21 cellular contexts compared by ENCODE assay signal in the genomic region with DNA sequence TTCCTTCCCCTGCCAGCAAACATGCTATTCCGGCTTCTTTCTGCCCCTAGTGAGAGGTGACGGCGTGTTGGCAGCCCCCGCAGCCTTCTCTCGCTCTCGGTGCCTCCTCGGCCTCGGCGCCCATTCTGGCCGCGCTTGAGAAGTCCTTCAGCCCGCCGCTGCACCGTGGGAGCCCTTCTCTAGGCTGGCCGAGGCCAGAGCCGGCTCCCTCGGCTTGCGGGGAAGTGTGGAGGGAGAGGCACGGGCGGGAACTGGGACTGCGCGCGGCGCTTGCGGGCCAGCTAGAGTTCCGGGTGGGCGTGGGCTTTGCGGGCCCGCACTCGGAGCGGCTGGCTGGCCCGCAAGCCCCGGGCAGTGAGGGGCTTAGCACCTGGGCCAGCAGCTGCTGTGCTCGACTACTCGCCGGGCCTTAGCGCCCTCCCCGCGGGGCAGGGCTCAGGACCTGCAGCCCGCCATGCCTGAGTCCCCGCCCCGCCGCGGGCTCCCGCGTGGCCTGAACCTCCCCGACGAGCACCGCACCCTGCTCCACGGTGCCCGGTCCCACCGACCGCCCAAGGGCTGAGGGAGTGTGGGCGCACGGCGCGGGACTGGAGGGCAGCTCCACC. TPM values are rescaled to one million over a fixed set of nuclear protein-coding genes. Genes with fewer than 3 reads are reported as not detected.
DNase-seq lines count a peak whose midpoint lies in the region; ATAC-seq and TF ChIP-seq lines count a peak whose summit lies in the region.
"Had no signal": no experiment of that assay in that cellular context is flagged by ENCODE, and none has a peak within 500 bp of the region (broad histone marks: within the 10 kb centered on the region; RNA-seq: fewer than 3 reads in every experiment).

No MANE protein-coding gene starts in this region.

- peaks cover 26% of the 10 kb centered on the region for H3K4me1 ChIP-seq in A673 (ENCODE audit: insufficient read depth, low read length, poor library complexity, severe bottlenecking)
- no peaks in the 10 kb centered on the region; the same call in 1 of the 2 replicates for H3K4me1 ChIP-seq in H9 (ENCODE audit: insufficient read depth, low read length)
- H3K4me1 ChIP-seq in parathyroid adenoma: peaks cover 6% of the 10 kb centered on the region

- no peaks in the 10 kb centered on the region; the same call in 1 of the 2 replicates for H3K27me3 Mint-ChIP-seq in H9 (ENCODE audit: low read depth)
- no peaks in the 10 kb centered on the region for H3K27me3 Mint-ChIP-seq in memory B cell
- peaks cover 2% of the 10 kb centered on the region for H3K27me3 Mint-ChIP-seq in T-helper 2 cell treated with Interferon-gamma antibody and Interleukin-4, amounts not matched to agents 5 μg/mL and 100 μg/mL, for 36 hours (ENCODE audit: low read depth)
- H3K27me3 Mint-ChIP-seq in activated CD4-positive, alpha-beta memory T cell treated with anti-CD3 and anti-CD28 coated beads for 36 hours: peaks cover 30% of the 10 kb centered on the region

- no TSS peak for BruUV-seq in A673 (replicated peaks; lab: Mats Ljungman, UMichigan)

- H2BK5ac ChIP-seq in H9 (ENCODE audit: insufficient read length, low read length): no peak overlapping the region

- H3K36me3 ChIP-seq in A673 (ENCODE audit: insufficient read depth, low read length, poor library complexity, severe bottlenecking): no peaks in the 10 kb centered on the region
- no peaks in the 10 kb centered on the region for H3K36me3 ChIP-seq in parathyroid adenoma (ENCODE audit: control insufficient read depth, insufficient read depth, low read length)
- H3K36me3 ChIP-seq: BLaER1 had no signal

- no peak overlapping the region for H2BK20ac ChIP-seq in H9 (ENCODE audit: low read depth, low read length, poor library complexity, severe bottlenecking)

- no peak overlapping the region for H3K4ac ChIP-seq in H9 (ENCODE audit: low read depth, low read length)

- no peak overlapping the region for H3K9ac ChIP-seq in H9 (ENCODE audit: extremely low read depth, insufficient read length, low read length)
- no peak overlapping the region for H3K9ac ChIP-seq in parathyroid adenoma
- H3K9ac ChIP-seq: BLaER1 had no signal

- ATAC-seq in memory B cell (ENCODE audit: low read depth): no peak
- ATAC-seq: Panc1 had no signal

- H3K4me3 ChIP-seq in A673 (ENCODE audit: low read depth, low read length, poor library complexity, severe bottlenecking) (no peak overlapping the region), parathyroid adenoma (ENCODE audit: low read depth, low read length) (no peak overlapping the region)
- H3K4me3 ChIP-seq: BLaER1, SK-N-MC had no signal

- H3K27ac Mint-ChIP-seq in H9: no peak overlapping the region
- H3K27ac Mint-ChIP-seq in memory B cell: no peak overlapping the region
- H3K27ac Mint-ChIP-seq in T-helper 2 cell treated with Interferon-gamma antibody and Interleukin-4, amounts not matched to agents 5 μg/mL and 100 μg/mL, for 36 hours: no peak overlapping the region
- H3K27ac Mint-ChIP-seq in activated CD4-positive, alpha-beta memory T cell treated with anti-CD3 and anti-CD28 coated beads for 36 hours: no peak overlapping the region
- H3K27ac Mint-ChIP-seq: CD4-positive, CD25-positive, alpha-beta regulatory T cell had no signal

- no peaks in the 10 kb centered on the region for H3K9me3 ChIP-seq in A673 (ENCODE audit: low read depth, low read length, poor library complexity, severe bottlenecking)
- H3K9me3 ChIP-seq in H9 (ENCODE audit: control insufficient read depth, low read depth, low read length): no peaks in the 10 kb centered on the region
- H3K9me3 ChIP-seq in parathyroid adenoma (ENCODE audit: control insufficient read depth, low read length): no peaks in the 10 kb centered on the region

- POLR2A ChIA-PET in A673 (lab: Charles Lee; ENCODE audit: low non-redundant PET): no interaction called here
- POLR2A ChIA-PET in activated CD4-positive, alpha-beta memory T cell treated with anti-CD3 and anti-CD28 coated beads for 36 hours (lab: Charles Lee): no interaction called here

- H3K4me1 Mint-ChIP-seq in H9 (peaks cover 13 to 16% of the 10 kb centered on the region in 2 experiments), memory B cell (peaks cover 21% of the 10 kb centered on the region)
- peaks cover 2% of the 10 kb centered on the region for H3K4me1 Mint-ChIP-seq in T-helper 2 cell treated with Interferon-gamma antibody and Interleukin-4, amounts not matched to agents 5 μg/mL and 100 μg/mL, for 36 hours (ENCODE audit: low read depth)
- H3K4me1 Mint-ChIP-seq in activated CD4-positive, alpha-beta memory T cell treated with anti-CD3 and anti-CD28 coated beads for 36 hours (ENCODE audit: low read depth): peaks cover 8% of the 10 kb centered on the region

- TF ChIP-seq CTCF in A673 (conservative IDR thresholded peaks at IDR 0.05; ENCODE audit: low read depth, low read length) (no peak), H9 (conservative IDR thresholded peaks at IDR 0.05) (no peak), parathyroid adenoma (IDR thresholded peaks at IDR 0.05) (no peak)

- DNase-seq in A673 (ENCODE audit: low spot score): no peak
- peak; percentile 61 for DNase-seq in H9
- no peak for DNase-seq in memory B cell (ENCODE audit: low spot score in 2 of 2)
- no peak for DNase-seq in T-helper 2 cell treated with Interferon-gamma antibody and Interleukin-4, amounts not matched to agents 5 μg/mL and 100 μg/mL, for 36 hours (ENCODE audit: low spot score)
- no peak for DNase-seq in NCI-H510A (lab: John Stamatoyannopoulos, UW)
- no peak for DNase-seq in activated CD4-positive, alpha-beta memory T cell treated with anti-CD3 and anti-CD28 coated beads for 36 hours
- DNase-seq in activated effector memory CD4-positive, alpha-beta T cell treated with anti-CD3 and anti-CD28 coated beads, Interleukin-2, amount 50 U/mL, for 16 hours: no peak
- DNase-seq: CD4-positive, CD25-positive, alpha-beta regulatory T cell; GOT3; KBM-7; NCI-H1105 treated with DMSO at 0.1 percent for 48 hours; NCI-H146; NCI-H2029; NCI-H446 treated with DMSO at 0.1 percent for 48 hours; NCI-H526 treated with DMSO at 0.1 percent for 48 hours; SIG-M5 had no signal

- no peaks in the 10 kb centered on the region for H4K20me1 ChIP-seq in H9 (ENCODE audit: control insufficient read depth, insufficient read depth, insufficient read length)
- H4K20me1 ChIP-seq: BLaER1 had no signal

- H3K27ac ChIP-seq in A673 (ENCODE audit: low read depth, low read length, poor library complexity, severe bottlenecking) (peak overlapping the region; percentile 1), H9 (ENCODE audit: insufficient read length, low read depth, low read length) (no peak overlapping the region), parathyroid adenoma (no peak overlapping the region)
- H3K27ac ChIP-seq: SK-N-MC had no signal

- WGBS in H9 (ENCODE audit: extremely low coverage, insufficient read length, low lambda C conversion rate): no CpG with 5 or more reads among the region's 57 CpGs

- peak overlapping the region in 1 of 2 experiments; percentile 25; a peak in 1 of 5 replicates for H3K4me3 Mint-ChIP-seq in H9
- peak overlapping the region; percentile 15 for H3K4me3 Mint-ChIP-seq in memory B cell
- no peak overlapping the region for H3K4me3 Mint-ChIP-seq in T-helper 2 cell treated with Interferon-gamma antibody and Interleukin-4, amounts not matched to agents 5 μg/mL and 100 μg/mL, for 36 hours
- H3K4me3 Mint-ChIP-seq in activated CD4-positive, alpha-beta memory T cell treated with anti-CD3 and anti-CD28 coated beads for 36 hours: no peak overlapping the region
- H3K4me3 Mint-ChIP-seq: CD4-positive, CD25-positive, alpha-beta regulatory T cell had no signal

- H3K18ac ChIP-seq in H9 (ENCODE audit: insufficient read length, low read depth, low read length): no peak overlapping the region

- H3K23me2 ChIP-seq in H9 (ENCODE audit: insufficient read length, low read depth, low read length, poor library complexity, severe bottlenecking): no peaks in the 10 kb centered on the region

- no peak overlapping the region for H3T11ph ChIP-seq in H9 (ENCODE audit: low read length)

- H2BK15ac ChIP-seq in H9 (ENCODE audit: low read depth, low read length): no peak overlapping the region

- H3K27me3 ChIP-seq in A673 (replicated peaks; ENCODE audit: insufficient read depth, low read depth, low read length, poor library complexity) (no peaks in the 10 kb centered on the region), H9 (ENCODE audit: insufficient read depth, low read length) (no peaks in the 10 kb centered on the region), parathyroid adenoma (ENCODE audit: control insufficient read depth, insufficient read depth, low read length) (no peaks in the 10 kb centered on the region)
- H3K27me3 ChIP-seq: BLaER1 had no signal

- CTCF ChIA-PET in A673 (lab: Charles Lee): no interaction called here
- CTCF ChIA-PET in activated CD4-positive, alpha-beta memory T cell treated with anti-CD3 and anti-CD28 coated beads for 36 hours (lab: Charles Lee): no interaction called here

- H3K9me3 Mint-ChIP-seq in H9: no peaks in the 10 kb centered on the region
- H3K9me3 Mint-ChIP-seq in memory B cell: no peaks in the 10 kb centered on the region
- H3K9me3 Mint-ChIP-seq in T-helper 2 cell treated with Interferon-gamma antibody and Interleukin-4, amounts not matched to agents 5 μg/mL and 100 μg/mL, for 36 hours: no peaks in the 10 kb centered on the region
- no peaks in the 10 kb centered on the region for H3K9me3 Mint-ChIP-seq in activated CD4-positive, alpha-beta memory T cell treated with anti-CD3 and anti-CD28 coated beads for 36 hours

- H3K79me2 ChIP-seq in H9 (ENCODE audit: insufficient read depth, low read length): no peaks in the 10 kb centered on the region
- H3K79me2 ChIP-seq in parathyroid adenoma: no peaks in the 10 kb centered on the region

- H2AK5ac ChIP-seq in H9 (ENCODE audit: insufficient read length, low read length): no peak overlapping the region

- H3K56ac ChIP-seq in H9 (ENCODE audit: insufficient read length, low read depth, low read length): no peak overlapping the region

- no peaks in the 10 kb centered on the region for H3K36me3 Mint-ChIP-seq in H9 (ENCODE audit: insufficient read depth in 1 of 3, low read depth in 3 of 3)
- H3K36me3 Mint-ChIP-seq in memory B cell: no peaks in the 10 kb centered on the region
- H3K36me3 Mint-ChIP-seq in T-helper 2 cell treated with Interferon-gamma antibody and Interleukin-4, amounts not matched to agents 5 μg/mL and 100 μg/mL, for 36 hours (ENCODE audit: low read depth): no peaks in the 10 kb centered on the region
- no peaks in the 10 kb centered on the region for H3K36me3 Mint-ChIP-seq in activated CD4-positive, alpha-beta memory T cell treated with anti-CD3 and anti-CD28 coated beads for 36 hours
- H3K36me3 Mint-ChIP-seq: CD4-positive, CD25-positive, alpha-beta regulatory T cell had no signal

- no peaks in the 10 kb centered on the region for H3K79me1 ChIP-seq in H9 (ENCODE audit: insufficient read depth, low read depth, low read length, poor library complexity, severe bottlenecking)

- H2BK120ac ChIP-seq in H9 (ENCODE audit: low read depth, low read length, poor library complexity, severe bottlenecking): no peak overlapping the region

- no peak overlapping the region for H4K8ac ChIP-seq in H9 (replicated peaks; ENCODE audit: insufficient read length, low read depth, low read length)

- H2BK12ac ChIP-seq in H9 (ENCODE audit: insufficient read length, low read depth, low read length): no peak overlapping the region

- no peak overlapping the region for H3K23ac ChIP-seq in H9 (ENCODE audit: insufficient read length, low read depth, low read length)

- H2AFZ ChIP-seq in H9 (ENCODE audit: low read length) (no peak overlapping the region), parathyroid adenoma (peak overlapping the region; percentile 61)

- H4K5ac ChIP-seq in H9 (ENCODE audit: insufficient read length, low read depth, low read length): no peak overlapping the region

- no peak overlapping the region for H4K91ac ChIP-seq in H9 (ENCODE audit: insufficient read length, low read depth, low read length)

- H3K4me2 ChIP-seq in H9 (ENCODE audit: insufficient read depth, insufficient read length, low read length) (no peak overlapping the region), parathyroid adenoma (ENCODE audit: low read length) (no peak overlapping the region)

- intact Hi-C loops in A673 (cut with micrococcal nuclease; ENCODE audit: unreplicated experiment): no loop called here
- intact Hi-C loops in activated CD4-positive, alpha-beta memory T cell treated with anti-CD3 and anti-CD28 coated beads for 36 hours (cut with micrococcal nuclease): no loop called here

- no peak overlapping the region for H3K14ac ChIP-seq in H9 (ENCODE audit: insufficient read depth, low read length)

RNA-seq across cellular contexts. Expression of a gene that starts 20.0 kb away (rescaled TPM):
- total RNA-seq in A673 (2021) (5.2 and 7.1 TPM in 2 replicates), H9 (2021) (3.0 and 3.1 TPM in 2 replicates)
- total RNA-seq in activated CD4-positive, alpha-beta memory T cell treated with anti-CD3 and anti-CD28 coated beads for 36 hours: 1 to 10 TPM; 3.9 to 4.8 TPM
- total RNA-seq: OCI-LY7 had no signal
